In the genomic region with DNA sequence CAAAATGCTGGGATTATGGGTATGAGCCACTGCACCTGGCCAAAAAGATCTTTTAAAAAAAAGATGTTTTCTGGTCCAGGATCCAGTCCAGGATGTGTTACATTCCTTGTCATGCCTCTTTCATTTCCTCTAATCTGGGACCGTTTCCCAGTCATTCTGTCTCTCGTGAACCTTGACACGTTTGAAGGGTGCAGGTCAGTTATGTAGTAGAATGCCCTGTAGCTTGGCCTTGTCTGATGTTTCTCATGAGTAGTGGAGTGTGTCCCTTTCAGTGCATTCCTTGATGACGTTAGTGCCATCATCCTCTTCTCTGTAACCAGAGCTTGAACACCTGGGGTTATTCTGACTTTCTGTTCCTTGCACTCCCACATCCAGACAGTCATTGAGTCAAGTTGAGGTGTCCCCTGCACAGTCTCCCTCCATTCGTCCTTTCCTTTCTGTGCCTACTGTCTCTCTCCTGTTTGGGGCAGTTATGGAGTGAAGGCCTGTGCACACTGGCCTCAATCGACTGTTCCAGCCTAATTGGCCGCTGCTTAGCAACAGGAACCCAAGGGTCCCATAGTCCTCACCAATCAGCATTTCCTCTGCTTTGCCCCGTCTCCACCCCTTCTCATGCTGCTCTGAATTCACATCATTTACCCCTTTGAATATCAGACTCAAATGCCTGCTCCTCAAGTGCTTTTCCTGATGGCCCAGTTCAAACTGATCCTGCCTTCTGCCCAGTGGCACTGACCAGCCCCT, we compare ENCODE assay signal across 1 cellular context.
TF ChIP-seq lines count a peak whose summit lies in the region.

No MANE protein-coding gene starts in this region.

TF ChIP-seq in GM23338, 12 proteins besides CTCF, POLR2A, EP300 and RAD21 (continued from another document):
- no peak for TF ChIP-seq REST (IDR thresholded peaks at IDR 0.05; ENCODE audit: unreplicated experiment)
